17 cellular contexts compared by ENCODE assay signal in genomic region chr3:48521635-48522034, GRCh38. TPM values are rescaled to one million over a fixed set of nuclear protein-coding genes. Genes with fewer than 3 reads are reported as not detected.
DNase-seq lines count a peak whose midpoint lies in the region; ATAC-seq, FAIRE-seq and TF ChIP-seq lines count a peak whose summit lies in the region.
"Had no signal": no experiment of that assay in that cellular context is flagged by ENCODE, and none has a peak within 500 bp of the region (broad histone marks: within the 10 kb centered on the region; RNA-seq: fewer than 3 reads in every experiment).

No MANE protein-coding gene starts in this region.

- H3K4me3 Mint-ChIP-seq in activated CD4-positive, alpha-beta memory T cell treated with anti-CD3 and anti-CD28 coated beads, Interleukin-2, amount 10 ng/mL, durations not matched to agents 7 days and 5 days = no peak overlapping the region
- no peak overlapping the region for H3K4me3 Mint-ChIP-seq in activated CD4-positive, alpha-beta memory T cell treated with anti-CD3 and anti-CD28 coated beads for 36 hours
- H3K4me3 Mint-ChIP-seq in T-helper 17 cell = no peak overlapping the region
- H3K4me3 Mint-ChIP-seq: CD8-positive, alpha-beta T cell; IgD-negative memory B cell had no signal

- no peak for FAIRE-seq in D721Med (lab: Jason Lieb, UNC)
- FAIRE-seq: GM18507, HepG2 had no signal

- CTCF ChIA-PET in activated CD4-positive, alpha-beta memory T cell treated with anti-CD3 and anti-CD28 coated beads, Interleukin-2, amount 10 ng/mL, durations not matched to agents 7 days and 5 days (lab: Charles Lee) = no interaction called here
- CTCF ChIA-PET in activated CD4-positive, alpha-beta memory T cell treated with anti-CD3 and anti-CD28 coated beads for 36 hours (lab: Charles Lee) = no interaction called here

- peaks cover 37% of the 10 kb centered on the region for H3K4me1 Mint-ChIP-seq in activated CD4-positive, alpha-beta memory T cell treated with anti-CD3 and anti-CD28 coated beads, Interleukin-2, amount 10 ng/mL, durations not matched to agents 7 days and 5 days
- peaks cover 26% of the 10 kb centered on the region for H3K4me1 Mint-ChIP-seq in activated CD4-positive, alpha-beta memory T cell treated with anti-CD3 and anti-CD28 coated beads for 36 hours (ENCODE audit: low read depth)
- peaks cover 30% of the 10 kb centered on the region for H3K4me1 Mint-ChIP-seq in T-helper 17 cell
- H3K4me1 Mint-ChIP-seq: IgD-negative memory B cell had no signal

- ATAC-seq in esophagus mucosa = peak; percentile 53
- peak; percentile 63 for ATAC-seq in mucosa of descending colon
- no peak for ATAC-seq in T-helper 17 cell
- ATAC-seq: CD8-positive, alpha-beta T cell; HepG2 had no signal

- H3K36me3 Mint-ChIP-seq in activated CD4-positive, alpha-beta memory T cell treated with anti-CD3 and anti-CD28 coated beads, Interleukin-2, amount 10 ng/mL, durations not matched to agents 7 days and 5 days (ENCODE audit: low read depth) = peaks cover 13% of the 10 kb centered on the region
- H3K36me3 Mint-ChIP-seq in activated CD4-positive, alpha-beta memory T cell treated with anti-CD3 and anti-CD28 coated beads for 36 hours = peaks cover 2% of the 10 kb centered on the region
- no peaks in the 10 kb centered on the region for H3K36me3 Mint-ChIP-seq in T-helper 17 cell (ENCODE audit: low read depth)
- H3K36me3 Mint-ChIP-seq: CD8-positive, alpha-beta T cell; IgD-negative memory B cell had no signal

- TF ChIP-seq CTCF in mucosa of descending colon (IDR thresholded peaks at IDR 0.05) (no peak), D721Med (IDR thresholded peaks at IDR 0.05; ENCODE audit: insufficient read depth, missing control alignments) (no peak)

- no peaks in the 10 kb centered on the region for H3K9me3 ChIP-seq in mucosa of descending colon
- no peaks in the 10 kb centered on the region for H3K9me3 ChIP-seq in T-helper 17 cell (ENCODE audit: control insufficient read depth, low read length, poor library complexity, severe bottlenecking)
- H3K9me3 ChIP-seq: BLaER1, HAP-1 had no signal

- intact Hi-C loops in activated CD4-positive, alpha-beta memory T cell treated with anti-CD3 and anti-CD28 coated beads for 36 hours (cut with micrococcal nuclease) = no loop called here
- intact Hi-C loops in mucosa of descending colon (cut with DNase I, micrococcal nuclease) = no loop called here

- no peaks in the 10 kb centered on the region for H3K27me3 Mint-ChIP-seq in activated CD4-positive, alpha-beta memory T cell treated with anti-CD3 and anti-CD28 coated beads, Interleukin-2, amount 10 ng/mL, durations not matched to agents 7 days and 5 days
- H3K27me3 Mint-ChIP-seq in activated CD4-positive, alpha-beta memory T cell treated with anti-CD3 and anti-CD28 coated beads for 36 hours = no peaks in the 10 kb centered on the region
- H3K27me3 Mint-ChIP-seq in T-helper 17 cell = no peaks in the 10 kb centered on the region

- POLR2A ChIA-PET in activated CD4-positive, alpha-beta memory T cell treated with anti-CD3 and anti-CD28 coated beads, Interleukin-2, amount 10 ng/mL, durations not matched to agents 7 days and 5 days (lab: Charles Lee) = no interaction called here
- POLR2A ChIA-PET in activated CD4-positive, alpha-beta memory T cell treated with anti-CD3 and anti-CD28 coated beads for 36 hours (lab: Charles Lee) = no interaction called here

- H3K36me3 ChIP-seq in mucosa of descending colon (ENCODE audit: low read depth) = no peaks in the 10 kb centered on the region
- H3K36me3 ChIP-seq: HAP-1 had no signal

- peak overlapping the region; percentile 26 for H3K27ac Mint-ChIP-seq in activated CD4-positive, alpha-beta memory T cell treated with anti-CD3 and anti-CD28 coated beads, Interleukin-2, amount 10 ng/mL, durations not matched to agents 7 days and 5 days
- no peak overlapping the region for H3K27ac Mint-ChIP-seq in activated CD4-positive, alpha-beta memory T cell treated with anti-CD3 and anti-CD28 coated beads for 36 hours
- H3K27ac Mint-ChIP-seq in T-helper 17 cell = no peak overlapping the region
- H3K27ac Mint-ChIP-seq: CD8-positive, alpha-beta T cell; IgD-negative memory B cell had no signal

- H3K4me1 ChIP-seq in mucosa of descending colon (ENCODE audit: low read depth) = no peaks in the 10 kb centered on the region
- H3K4me1 ChIP-seq: HAP-1 had no signal

- no peaks in the 10 kb centered on the region for H3K9me3 Mint-ChIP-seq in activated CD4-positive, alpha-beta memory T cell treated with anti-CD3 and anti-CD28 coated beads, Interleukin-2, amount 10 ng/mL, durations not matched to agents 7 days and 5 days
- no peaks in the 10 kb centered on the region for H3K9me3 Mint-ChIP-seq in activated CD4-positive, alpha-beta memory T cell treated with anti-CD3 and anti-CD28 coated beads for 36 hours
- H3K9me3 Mint-ChIP-seq: CD8-positive, alpha-beta T cell; IgD-negative memory B cell had no signal

- no peak overlapping the region for H3K4me3 ChIP-seq in mucosa of descending colon
- H3K4me3 ChIP-seq: BLaER1, GM23248, HAP-1 had no signal

- DNase-seq in activated CD4-positive, alpha-beta memory T cell treated with anti-CD3 and anti-CD28 coated beads, Interleukin-2, amount 10 ng/mL, durations not matched to agents 7 days and 5 days = no peak
- DNase-seq in activated CD4-positive, alpha-beta memory T cell treated with anti-CD3 and anti-CD28 coated beads for 36 hours = no peak
- DNase-seq in mucosa of descending colon = peak in 1 of 3 donors; percentile 23
- DNase-seq in SKM-1 (lab: John Stamatoyannopoulos, UW; ENCODE audit: unreplicated experiment) = no peak
- DNase-seq in D721Med (ENCODE audit: insufficient read length, low spot score) = no peak
- DNase-seq in T-helper 17 cell = no peak
- DNase-seq: 8988T; Calu3; CD8-positive, alpha-beta T cell; GDM1; GM23248 had no signal

RNA-seq across cellular contexts. Expression of gene SHISA5, which starts 17.7 kb away (rescaled TPM):
- total RNA-seq in activated CD4-positive, alpha-beta memory T cell treated with anti-CD3 and anti-CD28 coated beads, Interleukin-2, amount 10 ng/mL, durations not matched to agents 7 days and 5 days = 100 to 1,000 TPM; 336 to 337 TPM
- total RNA-seq in activated CD4-positive, alpha-beta memory T cell treated with anti-CD3 and anti-CD28 coated beads for 36 hours = 10 to 100 TPM; 88.9 to 93.1 TPM
- total RNA-seq in esophagus mucosa (210 TPM), mucosa of descending colon (100 to 1,000 TPM; 106 to 120 (median 115) TPM), T-helper 17 cell (100 to 1,000 TPM; 148 to 188 TPM)

RNA-seq across cellular contexts. Expression of gene PFKFB4, which starts 35.0 kb away (rescaled TPM):
- 10 to 100 TPM; 33.3 to 34.4 TPM for total RNA-seq in activated CD4-positive, alpha-beta memory T cell treated with anti-CD3 and anti-CD28 coated beads, Interleukin-2, amount 10 ng/mL, durations not matched to agents 7 days and 5 days
- total RNA-seq in activated CD4-positive, alpha-beta memory T cell treated with anti-CD3 and anti-CD28 coated beads for 36 hours = 10 to 100 TPM; 19.4 to 22.4 TPM
- total RNA-seq in esophagus mucosa (8.3 TPM), mucosa of descending colon (10 to 100 TPM in 2 of 3 donors, 1 to 10 TPM in 1; 4.4 to 14.2 (median 10.8) TPM), T-helper 17 cell (1 to 10 TPM; 1.6 to 3.3 TPM)

RNA-seq across cellular contexts. Expression of gene UCN2, which starts 41.9 kb away (rescaled TPM):
- not detected for total RNA-seq in activated CD4-positive, alpha-beta memory T cell treated with anti-CD3 and anti-CD28 coated beads, Interleukin-2, amount 10 ng/mL, durations not matched to agents 7 days and 5 days
- total RNA-seq in activated CD4-positive, alpha-beta memory T cell treated with anti-CD3 and anti-CD28 coated beads for 36 hours = not detected
- total RNA-seq in esophagus mucosa (2.2 TPM), mucosa of descending colon (under 1 TPM in 1 of 3 donors, not detected in 2; 0.19 TPM), T-helper 17 cell (not detected)
- total RNA-seq: CD8-positive, alpha-beta T cell had no signal
